Comparison of ENCODE assay signal across 2 cellular contexts in the genomic region with DNA sequence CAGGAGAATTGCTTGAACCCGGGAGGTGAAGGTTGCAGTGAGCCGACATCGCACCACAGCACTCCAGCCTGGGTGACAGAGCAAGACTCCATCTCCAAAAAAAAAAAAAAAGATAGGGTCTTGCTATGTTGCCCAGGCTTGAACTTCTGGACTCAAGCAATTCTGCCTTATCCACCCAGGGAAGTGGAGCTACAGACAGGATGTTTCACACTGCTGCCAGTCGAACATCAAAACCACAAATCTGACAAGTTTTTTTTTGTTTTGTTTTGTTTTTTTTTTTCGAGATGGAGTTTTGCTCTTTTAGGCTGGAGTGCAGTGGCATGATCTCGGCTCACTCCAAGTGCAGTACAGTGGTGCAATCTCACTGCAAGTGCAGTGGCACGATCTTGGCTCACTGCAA.
A peak's percentile ranks its signal among the peaks of the same experiment; 100 is the strongest.
TF ChIP-seq lines count a peak whose summit lies in the region.

No MANE protein-coding gene starts in this region.

TF ChIP-seq in HEK293, 187 proteins besides CTCF, POLR2A, EP300 and RAD21:
- TF ChIP-seq ZNF610 (tag by site-specific recombination; IDR thresholded peaks at IDR 0.05; ENCODE audit: borderline replicate concordance) (no peak), ZNF169 (tag by site-specific recombination; IDR thresholded peaks at IDR 0.05) (no peak), ZNF121 (tag by site-specific recombination; IDR thresholded peaks at IDR 0.05) (peak; percentile 66), FEZF1 (tag by site-specific recombination; IDR thresholded peaks at IDR 0.05) (0 out of 2 replicates have a peak, but pooled peaks have one; percentile 19), ZNF423 (tag by site-specific recombination; IDR thresholded peaks at IDR 0.05) (no peak)
- TF ChIP-seq, protein P1, sequence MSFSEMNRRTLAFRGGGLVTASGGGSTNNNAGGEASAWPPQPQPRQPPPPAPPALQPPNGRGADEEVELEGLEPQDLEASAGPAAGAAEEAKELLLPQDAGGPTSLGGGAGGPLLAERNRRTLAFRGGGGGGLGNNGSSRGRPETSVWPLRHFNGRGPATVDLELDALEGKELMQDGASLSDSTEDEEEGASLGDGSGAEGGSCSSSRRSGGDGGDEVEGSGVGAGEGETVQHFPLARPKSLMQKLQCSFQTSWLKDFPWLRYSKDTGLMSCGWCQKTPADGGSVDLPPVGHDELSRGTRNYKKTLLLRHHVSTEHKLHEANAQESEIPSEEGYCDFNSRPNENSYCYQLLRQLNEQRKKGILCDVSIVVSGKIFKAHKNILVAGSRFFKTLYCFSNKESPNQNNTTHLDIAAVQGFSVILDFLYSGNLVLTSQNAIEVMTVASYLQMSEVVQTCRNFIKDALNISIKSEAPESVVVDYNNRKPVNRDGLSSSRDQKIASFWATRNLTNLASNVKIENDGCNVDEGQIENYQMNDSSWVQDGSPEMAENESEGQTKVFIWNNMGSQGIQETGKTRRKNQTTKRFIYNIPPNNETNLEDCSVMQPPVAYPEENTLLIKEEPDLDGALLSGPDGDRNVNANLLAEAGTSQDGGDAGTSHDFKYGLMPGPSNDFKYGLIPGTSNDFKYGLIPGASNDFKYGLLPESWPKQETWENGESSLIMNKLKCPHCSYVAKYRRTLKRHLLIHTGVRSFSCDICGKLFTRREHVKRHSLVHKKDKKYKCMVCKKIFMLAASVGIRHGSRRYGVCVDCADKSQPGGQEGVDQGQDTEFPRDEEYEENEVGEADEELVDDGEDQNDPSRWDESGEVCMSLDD (tag by site-specific recombination; IDR thresholded peaks at IDR 0.05) = no peak
TF ChIP-seq in HEK293: peak in this region for 2.

TF ChIP-seq in K562, 482 proteins besides CTCF, POLR2A, EP300 and RAD21:
- TF ChIP-seq THRAP3 (IDR thresholded peaks at IDR 0.05; ENCODE audit: borderline replicate concordance) = no peak
- TF ChIP-seq PHF8 (IDR thresholded peaks at IDR 0.05; ENCODE audit: borderline replicate concordance, low read length) = no peak
- TF ChIP-seq ZNF121 (CRISPR knock-in tag; conservative IDR thresholded peaks at IDR 0.05) = peak; percentile 50
- TF ChIP-seq RBM25 (IDR thresholded peaks at IDR 0.05; ENCODE audit: low read depth, low read length, severe bottlenecking) = peak; percentile 56
- TF ChIP-seq, protein P2, sequence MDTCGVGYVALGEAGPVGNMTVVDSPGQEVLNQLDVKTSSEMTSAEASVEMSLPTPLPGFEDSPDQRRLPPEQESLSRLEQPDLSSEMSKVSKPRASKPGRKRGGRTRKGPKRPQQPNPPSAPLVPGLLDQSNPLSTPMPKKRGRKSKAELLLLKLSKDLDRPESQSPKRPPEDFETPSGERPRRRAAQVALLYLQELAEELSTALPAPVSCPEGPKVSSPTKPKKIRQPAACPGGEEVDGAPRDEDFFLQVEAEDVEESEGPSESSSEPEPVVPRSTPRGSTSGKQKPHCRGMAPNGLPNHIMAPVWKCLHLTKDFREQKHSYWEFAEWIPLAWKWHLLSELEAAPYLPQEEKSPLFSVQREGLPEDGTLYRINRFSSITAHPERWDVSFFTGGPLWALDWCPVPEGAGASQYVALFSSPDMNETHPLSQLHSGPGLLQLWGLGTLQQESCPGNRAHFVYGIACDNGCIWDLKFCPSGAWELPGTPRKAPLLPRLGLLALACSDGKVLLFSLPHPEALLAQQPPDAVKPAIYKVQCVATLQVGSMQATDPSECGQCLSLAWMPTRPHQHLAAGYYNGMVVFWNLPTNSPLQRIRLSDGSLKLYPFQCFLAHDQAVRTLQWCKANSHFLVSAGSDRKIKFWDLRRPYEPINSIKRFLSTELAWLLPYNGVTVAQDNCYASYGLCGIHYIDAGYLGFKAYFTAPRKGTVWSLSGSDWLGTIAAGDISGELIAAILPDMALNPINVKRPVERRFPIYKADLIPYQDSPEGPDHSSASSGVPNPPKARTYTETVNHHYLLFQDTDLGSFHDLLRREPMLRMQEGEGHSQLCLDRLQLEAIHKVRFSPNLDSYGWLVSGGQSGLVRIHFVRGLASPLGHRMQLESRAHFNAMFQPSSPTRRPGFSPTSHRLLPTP (IDR thresholded peaks at IDR 0.05; ENCODE audit: borderline replicate concordance, extremely low read depth, insufficient read length) = no peak
- no peak for TF ChIP-seq ZBTB7A (IDR thresholded peaks at IDR 0.05; ENCODE audit: borderline replicate concordance, control insufficient read depth, low read depth, low read length)
